21 cellular contexts compared by ENCODE assay signal in genomic region chr10:43079823-43080222, GRCh38.
"Had no signal": no experiment of that assay in that cellular context is flagged by ENCODE, and none has a peak within 500 bp of the region (broad histone marks: within the 10 kb centered on the region; RNA-seq: fewer than 3 reads in every experiment).

No MANE protein-coding gene starts in this region.

- H3K9me3 ChIP-seq: breast epithelium, left ventricle myocardium inferior, suprapubic skin, tibial artery, upper lobe of right lung had no signal

- H3K4me1 ChIP-seq: neural progenitor cell had no signal

- H3K27ac ChIP-seq: breast epithelium, left ventricle myocardium inferior, neural progenitor cell, suprapubic skin, tibial artery, upper lobe of right lung had no signal

- H3K4me3 ChIP-seq: breast epithelium, left ventricle myocardium inferior, lung, neural progenitor cell, suprapubic skin, tibial artery, upper lobe of right lung had no signal

- ATAC-seq: natural killer cell, right cardiac atrium, WTC11 had no signal

- DNase-seq: activated CD4-positive, alpha-beta memory T cell treated with anti-CD3 and anti-CD28 coated beads, Interleukin-2, amount 10 ng/mL, durations not matched to agents 7 days and 5 days; activated CD4-positive, alpha-beta T cell treated with anti-CD3 and anti-CD28 coated beads for 1 hour; activated CD4-positive, alpha-beta T cell treated with anti-CD3 and anti-CD28 coated beads, Interleukin-2, amount 10 ng/mL, durations not matched to agents 7 days and 5 days; activated CD8-positive, alpha-beta memory T cell treated with anti-CD3 and anti-CD28 coated beads, Interleukin-2, amount 50 U/mL, for 48 hours; activated T-cell treated with anti-CD3 and anti-CD28 coated beads, Interleukin-2, amount 50 U/mL, for 24 hours; central memory CD4-positive, alpha-beta T cell; islet precursor cell; left ventricle myocardium inferior; mesendoderm; natural killer cell; posterior cingulate gyrus; right cardiac atrium; stimulated activated CD4-positive, alpha-beta T cell treated with anti-CD3 and anti-CD28 coated beads, Interleukin-15, amount 100 ng/mL, for 24 hours; stimulated activated naive CD4-positive, alpha-beta T cell; tibial artery; upper lobe of right lung had no signal

- H3K36me3 ChIP-seq: breast epithelium, left ventricle myocardium inferior, neural progenitor cell, suprapubic skin, tibial artery, upper lobe of right lung had no signal
